20 cellular contexts compared by ENCODE assay signal in the genomic region with DNA sequence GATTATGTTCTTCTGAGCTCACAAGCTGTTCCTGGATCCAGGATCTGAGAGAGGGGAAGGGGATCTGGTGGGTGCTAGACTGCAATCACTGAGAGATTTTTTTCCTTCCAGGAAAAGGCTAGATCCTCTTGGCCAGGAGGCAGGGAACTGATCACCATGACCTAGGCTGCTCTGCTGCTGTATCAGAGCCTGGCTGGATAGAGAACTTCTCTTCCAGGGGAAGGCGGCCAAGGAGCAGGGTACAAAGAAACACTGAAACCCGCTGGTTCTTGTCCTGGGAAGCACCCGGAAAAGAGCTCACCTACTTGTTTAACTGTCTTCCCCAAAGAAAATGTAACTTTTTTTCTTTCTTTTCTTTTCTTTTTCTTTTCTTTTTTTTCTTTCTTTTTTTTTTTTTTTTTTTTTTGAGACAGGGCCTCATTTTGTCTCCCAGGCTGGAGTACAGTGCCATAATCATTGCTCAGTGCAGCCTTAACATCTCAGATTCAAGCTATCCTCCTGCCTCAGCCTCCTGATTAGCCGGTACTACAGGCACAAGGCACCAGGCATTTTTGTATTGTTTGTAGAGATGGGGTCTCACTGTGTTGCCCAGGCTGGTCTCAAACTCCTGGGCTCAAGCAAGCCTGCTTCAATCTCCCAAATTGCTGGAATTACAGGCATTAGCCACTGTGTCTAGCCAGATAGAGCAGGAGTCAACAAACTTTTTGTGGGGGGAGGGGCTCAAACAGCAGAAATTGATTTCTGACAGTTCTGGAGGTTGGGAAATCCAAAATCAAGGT. TPM values are rescaled to one million over a fixed set of nuclear protein-coding genes. Genes with fewer than 3 reads are reported as not detected.
DNase-seq lines count a peak whose midpoint lies in the region; ATAC-seq, FAIRE-seq and TF ChIP-seq lines count a peak whose summit lies in the region.
"Had no signal": no experiment of that assay in that cellular context is flagged by ENCODE, and none has a peak within 500 bp of the region (broad histone marks: within the 10 kb centered on the region; RNA-seq: fewer than 3 reads in every experiment).

No MANE protein-coding gene starts in this region.

- H3K79me2 ChIP-seq in H1 (ENCODE audit: control insufficient read depth in 1 of 2, insufficient read depth in 2 of 2, low read length in 2 of 2) (no peaks in the 10 kb centered on the region), neural progenitor cell (ENCODE audit: low read depth) (no peaks in the 10 kb centered on the region)

- H3K14ac ChIP-seq in H1 (ENCODE audit: insufficient read length), result no peak overlapping the region

- peaks cover 9% of the 10 kb centered on the region for H3K27me3 Mint-ChIP-seq in neural progenitor cell (ENCODE audit: insufficient read depth, low read depth)

- H4K5ac ChIP-seq in H1 (ENCODE audit: insufficient read length, low read depth, low read length), result no peak overlapping the region

- H3K36me3 ChIP-seq in HEK293 (ENCODE audit: control insufficient read depth in 2 of 2, insufficient read depth in 1 of 2, low read length in 2 of 2) (no peaks in the 10 kb centered on the region), H1 (ENCODE audit: control insufficient read depth in 2 of 4, insufficient read depth in 4 of 4, low read length in 3 of 4) (no peaks in the 10 kb centered on the region), neural progenitor cell (no peaks in the 10 kb centered on the region), Peyer's patch (no peaks in the 10 kb centered on the region)

- H3F3A ChIP-seq in neural progenitor cell (ENCODE audit: low read depth), result no peaks in the 10 kb centered on the region

- H3K4me3 ChIP-seq in HEK293 (ENCODE audit: low read depth, low read length), result no peak overlapping the region
- H3K4me3 ChIP-seq in H1 (ENCODE audit: extremely low read depth in 1 of 4, insufficient read depth in 2 of 4, low read depth in 3 of 4, low read length in 4 of 4), result no peak overlapping the region
- no peak overlapping the region for H3K4me3 ChIP-seq in neural progenitor cell
- H3K4me3 ChIP-seq in Peyer's patch, result no peak overlapping the region

- H3K36me3 Mint-ChIP-seq in neural progenitor cell, result no peaks in the 10 kb centered on the region
- H3K36me3 Mint-ChIP-seq: CD8-positive, alpha-beta memory T cell had no signal

- H3K18ac ChIP-seq in H1 (ENCODE audit: extremely low read depth, low read length), result no peak overlapping the region

- no peaks in the 10 kb centered on the region for H3K79me1 ChIP-seq in H1 (ENCODE audit: low read depth, low read length)

- H3K27me3 ChIP-seq in H1 (replicated peaks in 1 of 4; ENCODE audit: control insufficient read depth in 3 of 4, extremely low read depth in 1 of 4, insufficient read depth in 3 of 4, low read length in 3 of 4) (no peaks in the 10 kb centered on the region; a peak in 1 of 7 replicates), neural progenitor cell (no peaks in the 10 kb centered on the region), Peyer's patch (no peaks in the 10 kb centered on the region)

- H2BK5ac ChIP-seq in H1 (ENCODE audit: low read depth, low read length), result no peak overlapping the region

- H3K4me2 ChIP-seq in H1 (ENCODE audit: insufficient read depth in 1 of 2, low read depth in 2 of 2, low read length in 2 of 2) (no peak overlapping the region), neural progenitor cell (no peak overlapping the region)

- H4K20me1 ChIP-seq in H1 (replicated peaks in 1 of 2; ENCODE audit: control insufficient read depth in 1 of 2, insufficient read depth in 2 of 2, low read length in 2 of 2), result no peaks in the 10 kb centered on the region
- H4K20me1 ChIP-seq in neural progenitor cell (ENCODE audit: low read depth), result no peaks in the 10 kb centered on the region

- no peak overlapping the region for H2BK120ac ChIP-seq in H1 (replicated peaks; ENCODE audit: low read depth, low read length)

- TF ChIP-seq RAD21 in H1 (IDR thresholded peaks at IDR 0.05 in 1 of 2, conservative IDR thresholded peaks at IDR 0.05 in 1 of 2; ENCODE audit: low read depth in 2 of 2, low read length in 2 of 2), result no peak

- CTCF ChIA-PET in HEK293 (lab: Yijun Ruan, JAX), result interaction anchor here (1.0 to 1.6 kb wide), 4 partner anchors 13 to 362 kb away, joined by 3 to 8 read pairs (median 4); no protein-coding TSS in a partner anchor
- CTCF ChIA-PET in H1 (lab: Charles Lee; ENCODE audit: partially characterized antibody), result interaction anchor here (0.6 to 3.0 kb wide), 7 partner anchors 11 to 67 kb away, joined by 3 to 19 read pairs (median 4); no protein-coding TSS in a partner anchor

- no peak overlapping the region for H3K56ac ChIP-seq in H1 (replicated peaks; ENCODE audit: insufficient read length, low read depth, low read length)

- no peak overlapping the region for H2AK5ac ChIP-seq in H1 (ENCODE audit: low read depth, low read length)

- no peak overlapping the region for H4K91ac ChIP-seq in H1 (replicated peaks; ENCODE audit: insufficient read length, low read length)

- H2AFZ ChIP-seq in H1 (ENCODE audit: low read length) (0 out of 2 replicates have a peak overlapping the region, but pooled peaks have one; percentile 75), neural progenitor cell (replicated peaks) (peak overlapping the region; percentile 64)

- POLR2A ChIA-PET in HEK293 (lab: Yijun Ruan, JAX), result interaction anchor here (0.7 kb wide), 3 partner anchors 16 to 708 kb away, joined by 3 to 5 read pairs (median 4); no protein-coding TSS in a partner anchor
- POLR2A ChIA-PET in H1 (lab: Charles Lee; ENCODE audit: partially characterized antibody), result interaction anchor here (0.6 to 2.5 kb wide), 4 partner anchors 12 to 188 kb away, joined by 3 to 19 read pairs (median 6); a partner anchor contains a TSS

- peaks cover 5% of the 10 kb centered on the region for H3K4me1 Mint-ChIP-seq in neural progenitor cell
- H3K4me1 Mint-ChIP-seq: CD8-positive, alpha-beta memory T cell had no signal

- H3K4me3 Mint-ChIP-seq in neural progenitor cell, result no peak overlapping the region
- H3K4me3 Mint-ChIP-seq: CD8-positive, alpha-beta memory T cell; T-helper 1 cell treated with Interleukin-12 subunit alpha and Interleukin-12 subunit beta and Interleukin-4 antibody, amounts not matched to agents 30 μg/mL and 1 μg/mL, for 36 hours had no signal

- H3K23me2 ChIP-seq in H1 (ENCODE audit: low read depth, low read length), result no peaks in the 10 kb centered on the region

- no peak for TF ChIP-seq CTCF in HEK293 (tag by site-specific recombination; IDR thresholded peaks at IDR 0.05)
- no peak for TF ChIP-seq CTCF in H1 (IDR thresholded peaks at IDR 0.05; ENCODE audit: control extremely low read depth in 1 of 3, insufficient read depth in 1 of 3, low read depth in 1 of 3, low read length in 3 of 3)
- no peak for TF ChIP-seq CTCF in neural progenitor cell (IDR thresholded peaks at IDR 0.05)
- TF ChIP-seq CTCF in Peyer's patch (IDR thresholded peaks at IDR 0.05), result no peak

- FAIRE-seq in H1 (lab: Jason Lieb, UNC), result no peak
- FAIRE-seq: A204.1, GM12892 had no signal

- H3K9me3 ChIP-seq in HEK293 (ENCODE audit: control insufficient read depth, insufficient read depth, low read depth, low read length) (no peaks in the 10 kb centered on the region), H1 (ENCODE audit: insufficient read depth in 2 of 2, low read depth in 1 of 2, low read length in 1 of 2) (no peaks in the 10 kb centered on the region), neural progenitor cell (ENCODE audit: low read depth) (no peaks in the 10 kb centered on the region), Peyer's patch (no peaks in the 10 kb centered on the region)

- H2BK15ac ChIP-seq in H1 (ENCODE audit: low read length), result no peak overlapping the region

- TF ChIP-seq EP300 in H1 (IDR thresholded peaks at IDR 0.05; ENCODE audit: borderline replicate concordance in 1 of 2, low read depth in 2 of 2, low read length in 2 of 2), result no peak

- TF ChIP-seq POLR2A in H1 (IDR thresholded peaks at IDR 0.05; ENCODE audit: control extremely low read depth in 1 of 2, low read depth in 2 of 2, low read length in 2 of 2) (no peak), Peyer's patch (IDR thresholded peaks at IDR 0.05) (no peak)

- H3K4me1 ChIP-seq in HEK293 (ENCODE audit: control insufficient read depth, insufficient read depth, low read length) (no peaks in the 10 kb centered on the region), H1 (replicated peaks in 1 of 4; ENCODE audit: control insufficient read depth in 3 of 4, insufficient read depth in 4 of 4, low read length in 3 of 4) (peaks cover 0 to 3% (median 0%) of the 10 kb centered on the region in 4 experiments; a peak in 1 of 7 replicates), neural progenitor cell (no peaks in the 10 kb centered on the region), Peyer's patch (no peaks in the 10 kb centered on the region)

- H3K27ac ChIP-seq in HEK293 (ENCODE audit: extremely low read depth, low read depth, low read length), result no peak overlapping the region
- H3K27ac ChIP-seq in H1 (ENCODE audit: low read depth, low read length), result no peak overlapping the region
- no peak overlapping the region for H3K27ac ChIP-seq in neural progenitor cell
- no peak overlapping the region for H3K27ac ChIP-seq in Peyer's patch
- H3K27ac ChIP-seq: C4-2B had no signal

- no peak overlapping the region for H3K27ac Mint-ChIP-seq in neural progenitor cell
- H3K27ac Mint-ChIP-seq: T-helper 1 cell treated with Interleukin-12 subunit alpha and Interleukin-12 subunit beta and Interleukin-4 antibody, amounts not matched to agents 30 μg/mL and 1 μg/mL, for 36 hours had no signal

- ATAC-seq in HG03432 (IDR thresholded peaks at IDR 0.05; ENCODE audit: unreplicated experiment), result no peak
- ATAC-seq: HCT116 had no signal

- H3K23ac ChIP-seq in H1 (ENCODE audit: insufficient read length), result no peak overlapping the region

- H3K9me3 Mint-ChIP-seq in neural progenitor cell, result peaks cover 8% of the 10 kb centered on the region
- H3K9me3 Mint-ChIP-seq: CD8-positive, alpha-beta memory T cell; T-helper 1 cell treated with Interleukin-12 subunit alpha and Interleukin-12 subunit beta and Interleukin-4 antibody, amounts not matched to agents 30 μg/mL and 1 μg/mL, for 36 hours had no signal

- no peak overlapping the region for H3K9ac ChIP-seq in H1 (replicated peaks in 1 of 4; ENCODE audit: extremely low read depth in 1 of 4, low read depth in 3 of 4, low read length in 3 of 4)
- no peak overlapping the region for H3K9ac ChIP-seq in neural progenitor cell

- H3K4ac ChIP-seq in H1 (replicated peaks; ENCODE audit: insufficient read length, low read depth, low read length), result no peak overlapping the region

- no peak overlapping the region for H2BK12ac ChIP-seq in H1 (ENCODE audit: low read depth, low read length)

- WGBS in H1 (ENCODE audit: extremely low coverage in 1 of 2, insufficient coverage in 1 of 2, insufficient read length in 1 of 2, insufficient replicate concordance in 2 of 2, low coverage in 1 of 2, low lambda C conversion rate in 2 of 2, missing lambda C conversion rate in 1 of 2), 2 experiments, result 96% methylated on average over 4 of the region's 4 CpGs; no CpG with 5 or more reads in 1 of the 2 experiments

- DNase-seq in NCI-H82 (lab: John Stamatoyannopoulos, UW) (peak; percentile 70), H1 (ENCODE audit: low read depth in 1 of 2, low spot score in 2 of 2) (no peak), neural progenitor cell (ENCODE audit: low spot score) (no peak), NCI-H1417 treated with DMSO at 0.1 percent for 48 hours (lab: John Stamatoyannopoulos, UW) (no peak), Peyer's patch (no peak)
- DNase-seq: Calu3; CD8-positive, alpha-beta memory T cell; DMS153; GOT3; NCI-H1092 treated with DMSO at 0.1 percent for 48 hours; NCI-H2029 treated with DMSO at 0.1 percent for 48 hours; NCI-H526; Right ventricle myocardium superior had no signal

- no peak overlapping the region for H2BK20ac ChIP-seq in H1 (ENCODE audit: low read length)

- H4K8ac ChIP-seq in H1 (ENCODE audit: extremely low read depth, insufficient read depth, low read length), result no peak overlapping the region

RNA-seq across cellular contexts. Expression of a gene that starts 12.4 kb away (rescaled TPM):
- 55.0 and 56.5 TPM in 2 replicates for total RNA-seq in H1 (2021; fragmentation: NEBNext Ultra II Directional; extraction: Animal tissue kit (Norgen Biotek cat#: 25700))
- 44.3 and 48.8 TPM in 2 replicates for polyA plus RNA-seq in H1 (2011; rRNA removed)
- polyA plus RNA-seq in H1 (2011; cell fraction: cytosol; rRNA removed), result 46.1 TPM
- 65.0 TPM for polyA plus RNA-seq in H1 (2011; cell fraction: nucleus; rRNA removed)
- 40.0 to 54.8 TPM (median 50.7 TPM) in 4 replicates for polyA plus RNA-seq in H1 (2012, experiment 1 of 2)
- polyA plus RNA-seq in H1 (2012, experiment 2 of 2), result 54.0 TPM
- polyA plus RNA-seq in H1 (2013, experiment 1 of 2), result 33.6 TPM
- polyA plus RNA-seq in H1 (2013, experiment 2 of 2), result 28.5 TPM
- polyA minus RNA-seq in H1 (2011; rRNA and poly(A)+ RNA removed), result 63.2 and 67.1 TPM in 2 replicates
- 47.8 TPM for polyA minus RNA-seq in H1 (2011; cell fraction: cytosol; rRNA and poly(A)+ RNA removed)
- polyA minus RNA-seq in H1 (2011; cell fraction: nucleus; rRNA and poly(A)+ RNA removed), result 43.5 TPM
- total RNA-seq in neural progenitor cell (ENCODE audit: low replicate concordance) (18.7 and 43.9 TPM in 2 replicates), Peyer's patch (100 to 1,000 TPM in 3 of 4 donors, 10 to 100 TPM in 1; 69.3 to 311 (median 292) TPM)

RNA-seq across cellular contexts. Expression of a gene that starts 44.9 kb away (rescaled TPM):
- 452 and 453 TPM in 2 replicates for total RNA-seq in H1 (2021; fragmentation: NEBNext Ultra II Directional; extraction: Animal tissue kit (Norgen Biotek cat#: 25700))
- polyA plus RNA-seq in H1 (2011; rRNA removed), result 144 and 254 TPM in 2 replicates
- 207 TPM for polyA plus RNA-seq in H1 (2011; cell fraction: cytosol; rRNA removed)
- 139 TPM for polyA plus RNA-seq in H1 (2011; cell fraction: nucleus; rRNA removed)
- polyA plus RNA-seq in H1 (2012, experiment 1 of 2), result 401 to 512 TPM (median 449 TPM) in 4 replicates
- 287 TPM for polyA plus RNA-seq in H1 (2012, experiment 2 of 2)
- polyA plus RNA-seq in H1 (2013, experiment 1 of 2), result 455 TPM
- polyA plus RNA-seq in H1 (2013, experiment 2 of 2), result 462 TPM
- 78.8 and 84.2 TPM in 2 replicates for polyA minus RNA-seq in H1 (2011; rRNA and poly(A)+ RNA removed)
- polyA minus RNA-seq in H1 (2011; cell fraction: cytosol; rRNA and poly(A)+ RNA removed), result 84.5 TPM
- 135 TPM for polyA minus RNA-seq in H1 (2011; cell fraction: nucleus; rRNA and poly(A)+ RNA removed)
- 831 and 964 TPM in 2 replicates for total RNA-seq in neural progenitor cell (ENCODE audit: low replicate concordance)
- 100 to 1,000 TPM; 127 to 230 (median 147) TPM for total RNA-seq in Peyer's patch
